14 cellular contexts compared by ENCODE assay signal in the genomic region with DNA sequence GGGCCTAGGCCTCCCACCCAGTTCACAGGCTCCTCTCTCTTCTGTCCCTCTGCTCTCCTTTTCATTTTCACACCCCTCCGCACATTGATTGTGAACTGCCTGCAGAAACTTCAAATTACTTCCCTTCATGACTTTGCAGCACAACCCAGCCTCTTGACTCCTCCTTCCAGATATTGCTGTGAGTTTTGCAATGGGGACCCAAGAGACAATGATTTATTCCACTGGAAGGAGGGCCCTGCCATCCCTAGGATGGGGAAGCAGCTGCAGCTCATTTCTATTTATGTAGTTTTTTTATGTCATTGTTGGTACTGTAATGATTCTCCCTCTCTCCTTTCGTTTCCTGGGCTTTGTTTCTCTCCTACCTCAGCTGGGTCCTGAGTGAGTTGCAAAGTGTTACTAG.
"Had no signal": no experiment of that assay in that cellular context is flagged by ENCODE, and none has a peak within 500 bp of the region (broad histone marks: within the 10 kb centered on the region; RNA-seq: fewer than 3 reads in every experiment).

No MANE protein-coding gene starts in this region.

- H3K4me3 Mint-ChIP-seq: naive B cell, nephron had no signal

- H3K4me1 Mint-ChIP-seq: naive B cell had no signal

- DNase-seq: cortex of kidney; dorsolateral prefrontal cortex; effector CD8-positive, alpha-beta T cell; foreskin melanocyte; kidney; left cardiac atrium; mesendoderm; naive B cell; psoas muscle; retina; sigmoid colon; stimulated activated naive CD4-positive, alpha-beta T cell treated with Interleukin-2 at 50 U/mL for 16 hours; trophoblast cell had no signal

- H3K27ac Mint-ChIP-seq: naive B cell, nephron had no signal

- H3K27me3 Mint-ChIP-seq: naive B cell had no signal
